ENCODE assay signal across 9 cellular contexts in the genomic region with DNA sequence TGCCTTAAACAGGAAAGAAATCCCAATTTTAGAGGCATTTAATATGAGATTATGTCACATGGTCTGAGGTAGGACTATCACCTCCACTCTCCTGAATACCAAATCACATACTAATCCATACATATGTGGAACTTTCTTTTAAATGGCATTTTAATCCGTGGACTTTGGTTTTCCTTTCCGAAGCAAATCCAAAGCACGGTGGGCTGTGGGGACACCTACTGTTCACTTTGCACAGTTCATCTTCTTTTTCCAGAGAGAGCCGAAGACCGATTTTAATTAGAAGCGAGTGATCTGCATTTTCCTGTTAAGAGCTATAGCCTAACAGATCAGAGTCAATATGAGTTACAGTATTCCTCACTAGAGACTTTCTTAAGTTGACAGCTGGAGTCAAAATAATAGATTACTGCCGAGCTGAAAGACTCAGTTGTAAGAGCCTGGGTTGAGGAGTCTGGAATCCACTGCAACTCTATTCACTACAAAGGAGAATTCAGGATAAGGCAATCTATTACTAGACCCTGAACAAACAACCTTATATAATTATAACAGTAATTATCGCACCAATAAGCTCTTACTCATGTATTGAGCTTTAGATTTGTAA.
DNase-seq lines count a peak whose midpoint lies in the region; ATAC-seq and TF ChIP-seq lines count a peak whose summit lies in the region.
"Had no signal": no experiment of that assay in that cellular context is flagged by ENCODE, and none has a peak within 500 bp of the region (broad histone marks: within the 10 kb centered on the region; RNA-seq: fewer than 3 reads in every experiment).

No MANE protein-coding gene starts in this region.

- ATAC-seq in HG03196 (IDR thresholded peaks at IDR 0.05; ENCODE audit: unreplicated experiment) (no peak), HG02678 (IDR thresholded peaks at IDR 0.05; ENCODE audit: unreplicated experiment) (no peak)
- ATAC-seq: mucosa of descending colon had no signal

- H3K27me3 ChIP-seq in BE2C, result no peaks in the 10 kb centered on the region
- no peaks in the 10 kb centered on the region for H3K27me3 ChIP-seq in neural progenitor cell

- no peak overlapping the region for H3K4me2 ChIP-seq in neural progenitor cell

- no peaks in the 10 kb centered on the region for H3F3A ChIP-seq in neural progenitor cell (ENCODE audit: low read depth)

- DNase-seq in BE2C, result peak; percentile 27
- no peak for DNase-seq in GM13976 (ENCODE audit: low spot score)
- peak; percentile 39 for DNase-seq in NCI-H82 treated with DMSO at 0.1 percent for 48 hours (lab: John Stamatoyannopoulos, UW; ENCODE audit: unreplicated experiment)
- peak; percentile 36 for DNase-seq in endothelial cell (ENCODE audit: low spot score)
- peak; percentile 61 for DNase-seq in neural progenitor cell (ENCODE audit: low spot score)
- no peak for DNase-seq in immature natural killer cell

- H3K4me3 Mint-ChIP-seq in endothelial cell (ENCODE audit: unreplicated experiment) (no peak overlapping the region), neural progenitor cell (no peak overlapping the region), immature natural killer cell (no peak overlapping the region)

- H3K9me3 ChIP-seq in BE2C (no peaks in the 10 kb centered on the region), neural progenitor cell (ENCODE audit: low read depth) (no peaks in the 10 kb centered on the region)
- H3K9me3 ChIP-seq: mucosa of descending colon had no signal

- H3K27ac Mint-ChIP-seq in endothelial cell (ENCODE audit: unreplicated experiment) (no peak overlapping the region), neural progenitor cell (no peak overlapping the region), immature natural killer cell (no peak overlapping the region)

- no peak overlapping the region for H3K9ac ChIP-seq in neural progenitor cell

- H3K79me2 ChIP-seq in neural progenitor cell (ENCODE audit: low read depth), result no peaks in the 10 kb centered on the region

- H3K36me3 Mint-ChIP-seq in endothelial cell (ENCODE audit: low read depth, unreplicated experiment) (no peaks in the 10 kb centered on the region), neural progenitor cell (no peaks in the 10 kb centered on the region), immature natural killer cell (peaks cover 0 to 4% (median 0%) of the 10 kb centered on the region in 3 donors)

- H3K4me1 Mint-ChIP-seq in endothelial cell (ENCODE audit: unreplicated experiment), result no peaks in the 10 kb centered on the region
- H3K4me1 Mint-ChIP-seq in neural progenitor cell, result peaks cover 5% of the 10 kb centered on the region
- H3K4me1 Mint-ChIP-seq in immature natural killer cell, result no peaks in the 10 kb centered on the region

- peak; percentile 83 for TF ChIP-seq CTCF in BE2C (IDR thresholded peaks at IDR 0.05; ENCODE audit: low read depth, low read length)
- TF ChIP-seq CTCF in GM13976 (IDR thresholded peaks at IDR 0.05; ENCODE audit: borderline replicate concordance, control extremely low read depth, extremely low read depth, insufficient read depth, missing control alignments), result peak; percentile 20
- TF ChIP-seq CTCF in endothelial cell (IDR thresholded peaks at IDR 0.05; ENCODE audit: unreplicated experiment), result peak; percentile 73
- peak; percentile 96 for TF ChIP-seq CTCF in neural progenitor cell (IDR thresholded peaks at IDR 0.05)

- H3K27me3 Mint-ChIP-seq in endothelial cell (ENCODE audit: unreplicated experiment) (no peaks in the 10 kb centered on the region), neural progenitor cell (ENCODE audit: insufficient read depth, low read depth) (no peaks in the 10 kb centered on the region), immature natural killer cell (ENCODE audit: low read depth in 3 of 3) (peaks cover 3 to 16% (median 11%) of the 10 kb centered on the region in 3 donors)

- in situ Hi-C loops in GM13976 (cut with MboI; ENCODE audit: low sequenced_read_pairs, unreplicated experiment), result no loop called here

- H3K9me3 Mint-ChIP-seq in endothelial cell (ENCODE audit: unreplicated experiment), result no peaks in the 10 kb centered on the region
- no peaks in the 10 kb centered on the region for H3K9me3 Mint-ChIP-seq in neural progenitor cell
- no peaks in the 10 kb centered on the region for H3K9me3 Mint-ChIP-seq in immature natural killer cell

- no peak overlapping the region for H2AFZ ChIP-seq in neural progenitor cell (replicated peaks)

- H4K20me1 ChIP-seq in neural progenitor cell (ENCODE audit: low read depth), result no peaks in the 10 kb centered on the region

- no peaks in the 10 kb centered on the region for H3K36me3 ChIP-seq in BE2C
- H3K36me3 ChIP-seq in neural progenitor cell, result no peaks in the 10 kb centered on the region

- H3K4me3 ChIP-seq in BE2C (ENCODE audit: low read depth, low read length) (no peak overlapping the region), neural progenitor cell (no peak overlapping the region)
- H3K4me3 ChIP-seq: mucosa of descending colon had no signal

- no peak overlapping the region for H3K27ac ChIP-seq in neural progenitor cell

- 0 out of 2 replicates have a peak, but pooled peaks cover 4% of the 10 kb centered on the region for H3K4me1 ChIP-seq in BE2C
- H3K4me1 ChIP-seq in neural progenitor cell, result peaks cover 8% of the 10 kb centered on the region

Comparison
In these comparisons a context has a peak if more than half of its experiments do, and no peak if none do; other contexts are left out.
1. DNase-seq: peak in BE2C (single experiment), NCI-H82 treated with DMSO at 0.1 percent for 48 hours (single experiment), endothelial cell (single experiment) and neural progenitor cell (single experiment); none in GM13976 (single experiment) and immature natural killer cell (0 of 3).
2. CTCF ChIP-seq: peak in every context shown above with its lines; median percentile 96 in neural progenitor cell; 83 in BE2C; 73 in endothelial cell; 20 in GM13976.